16 cellular contexts compared by ENCODE assay signal in the genomic region with DNA sequence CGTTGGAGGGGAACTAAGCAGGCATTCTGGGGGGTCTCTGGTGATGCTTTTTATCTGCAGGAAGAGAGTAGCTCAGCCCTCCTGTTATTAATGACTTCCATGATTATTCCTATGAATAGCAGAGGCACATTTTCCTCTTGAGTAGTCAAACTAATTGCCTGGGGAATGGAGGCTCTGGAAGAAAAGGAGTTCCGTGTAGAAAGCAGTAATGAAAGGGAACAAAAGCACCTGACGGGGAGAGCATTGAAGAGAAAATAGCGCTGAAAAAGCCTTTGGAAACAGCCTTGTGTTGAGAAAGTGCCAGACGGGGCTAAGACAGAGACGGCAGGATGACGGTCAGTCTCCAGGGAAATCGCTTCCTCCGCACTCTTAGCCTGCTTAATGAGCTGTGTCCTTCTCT.
"Had no signal": no experiment of that assay in that cellular context is flagged by ENCODE, and none has a peak within 500 bp of the region (broad histone marks: within the 10 kb centered on the region; RNA-seq: fewer than 3 reads in every experiment).

No MANE protein-coding gene starts in this region.

- H3K9me3 Mint-ChIP-seq: activated naive CD4-positive, alpha-beta T cell treated with anti-CD3 and anti-CD28 coated beads, Interleukin-2, amount 50 U/mL, for 24 hours had no signal

- H3K9me3 ChIP-seq: esophagus muscularis mucosa, transverse colon had no signal

- H3K36me3 ChIP-seq: esophagus muscularis mucosa, transverse colon had no signal

- H3K36me3 Mint-ChIP-seq: activated CD8-positive, alpha-beta memory T cell treated with anti-CD3 and anti-CD28 coated beads, Interleukin-2, amount 10 ng/mL, durations not matched to agents 7 days and 5 days; activated naive CD4-positive, alpha-beta T cell treated with anti-CD3 and anti-CD28 coated beads, Interleukin-2, amount 50 U/mL, for 24 hours; naive thymus-derived CD8-positive, alpha-beta T cell had no signal

- H3K4me1 ChIP-seq: esophagus muscularis mucosa, transverse colon had no signal

- H3K27ac Mint-ChIP-seq: activated CD8-positive, alpha-beta memory T cell treated with anti-CD3 and anti-CD28 coated beads, Interleukin-2, amount 10 ng/mL, durations not matched to agents 7 days and 5 days; activated naive CD4-positive, alpha-beta T cell treated with anti-CD3 and anti-CD28 coated beads, Interleukin-2, amount 50 U/mL, for 24 hours; naive thymus-derived CD8-positive, alpha-beta T cell; progenitor cell of endocrine pancreas had no signal

- H3K27me3 ChIP-seq: esophagus muscularis mucosa, transverse colon had no signal

- DNase-seq: activated CD4-positive, CD25-positive, alpha-beta regulatory T cell treated with anti-CD3 and anti-CD28 coated beads, Interleukin-2, amount 50 U/mL, for 72 hours; activated CD8-positive, alpha-beta memory T cell treated with anti-CD3 and anti-CD28 coated beads, Interleukin-2, amount 10 ng/mL, durations not matched to agents 7 days and 5 days; activated effector memory CD4-positive, alpha-beta T cell treated with anti-CD3 and anti-CD28 coated beads, Interleukin-2, amount 50 U/mL, for 16 hours; activated T-cell treated with anti-CD3 and anti-CD28 coated beads, Interleukin-2, amount 50 U/mL, for 1 hour; mesenchymal stem cell; naive thymus-derived CD8-positive, alpha-beta T cell; right cardiac atrium; stimulated activated CD4-positive, alpha-beta T cell treated with anti-CD3 and anti-CD28 coated beads, Interleukin-15, amount 100 ng/mL, for 24 hours; stimulated activated CD4-positive, alpha-beta T cell treated with anti-CD3 and anti-CD28 coated beads, Interleukin-4, amount 100 ng/mL, for 1 hour; stimulated activated naive CD4-positive, alpha-beta T cell; substantia nigra; transverse colon had no signal

- H3K27ac ChIP-seq: esophagus muscularis mucosa, skin epidermis, transverse colon had no signal

- H3K4me1 Mint-ChIP-seq: activated CD8-positive, alpha-beta memory T cell treated with anti-CD3 and anti-CD28 coated beads, Interleukin-2, amount 10 ng/mL, durations not matched to agents 7 days and 5 days; activated naive CD4-positive, alpha-beta T cell treated with anti-CD3 and anti-CD28 coated beads, Interleukin-2, amount 50 U/mL, for 24 hours; naive thymus-derived CD8-positive, alpha-beta T cell had no signal

- H3K4me3 Mint-ChIP-seq: activated CD8-positive, alpha-beta memory T cell treated with anti-CD3 and anti-CD28 coated beads, Interleukin-2, amount 10 ng/mL, durations not matched to agents 7 days and 5 days; activated naive CD4-positive, alpha-beta T cell treated with anti-CD3 and anti-CD28 coated beads, Interleukin-2, amount 50 U/mL, for 24 hours; naive thymus-derived CD8-positive, alpha-beta T cell had no signal

- ATAC-seq: activated CD8-positive, alpha-beta memory T cell treated with anti-CD3 and anti-CD28 coated beads, Interleukin-2, amount 10 ng/mL, durations not matched to agents 7 days and 5 days; naive thymus-derived CD8-positive, alpha-beta T cell; right cardiac atrium had no signal

- H3K4me3 ChIP-seq: esophagus muscularis mucosa, skin epidermis, transverse colon had no signal
